Comparison of ENCODE assay signal across 8 cellular contexts in the genomic region with DNA sequence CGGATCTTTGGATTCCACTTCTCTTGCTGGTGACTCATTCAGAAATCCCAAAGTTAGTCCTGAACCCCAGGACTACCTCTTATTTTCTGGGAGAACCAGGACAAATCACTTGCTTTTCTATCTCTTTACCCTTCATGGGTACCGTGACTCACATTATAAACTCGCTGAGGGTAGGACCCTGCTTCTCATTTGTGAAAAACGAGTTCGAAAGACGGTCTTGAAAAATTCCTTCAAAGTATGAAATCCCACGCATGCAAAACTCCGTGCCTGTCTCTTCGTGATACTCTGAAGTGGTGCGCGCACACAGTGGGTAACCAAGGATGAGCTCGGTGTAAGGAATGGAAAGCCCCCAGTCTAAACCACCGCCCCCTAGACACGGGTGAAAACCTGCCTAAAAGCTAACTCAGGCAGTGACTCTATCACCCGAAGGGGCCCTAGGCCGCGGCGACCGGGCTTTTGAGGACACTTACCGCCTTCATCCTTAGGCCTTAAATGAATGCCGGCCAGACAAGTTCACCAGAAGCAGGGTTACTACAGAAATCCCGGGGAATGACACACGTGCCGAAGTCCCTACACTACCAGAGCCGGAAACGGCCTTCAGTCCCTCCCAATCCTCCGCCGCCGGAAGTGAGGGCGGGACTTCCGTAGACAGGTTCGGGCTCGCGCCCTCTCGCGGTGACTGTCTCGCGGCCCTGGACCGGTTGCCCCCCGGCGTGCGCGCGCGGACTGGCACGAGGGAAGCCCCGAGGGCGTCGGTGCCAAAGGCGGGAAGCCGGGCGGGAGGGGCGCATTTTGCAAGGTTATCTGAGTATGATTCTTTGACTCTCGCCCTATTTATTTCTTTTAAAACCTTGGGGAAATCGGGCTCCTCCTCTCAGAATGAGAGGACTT.
A peak's percentile ranks its signal among the peaks of the same experiment; 100 is the strongest.
DNase-seq lines count a peak whose midpoint lies in the region; ATAC-seq lines count a peak whose summit lies in the region.

A gene with protein sequence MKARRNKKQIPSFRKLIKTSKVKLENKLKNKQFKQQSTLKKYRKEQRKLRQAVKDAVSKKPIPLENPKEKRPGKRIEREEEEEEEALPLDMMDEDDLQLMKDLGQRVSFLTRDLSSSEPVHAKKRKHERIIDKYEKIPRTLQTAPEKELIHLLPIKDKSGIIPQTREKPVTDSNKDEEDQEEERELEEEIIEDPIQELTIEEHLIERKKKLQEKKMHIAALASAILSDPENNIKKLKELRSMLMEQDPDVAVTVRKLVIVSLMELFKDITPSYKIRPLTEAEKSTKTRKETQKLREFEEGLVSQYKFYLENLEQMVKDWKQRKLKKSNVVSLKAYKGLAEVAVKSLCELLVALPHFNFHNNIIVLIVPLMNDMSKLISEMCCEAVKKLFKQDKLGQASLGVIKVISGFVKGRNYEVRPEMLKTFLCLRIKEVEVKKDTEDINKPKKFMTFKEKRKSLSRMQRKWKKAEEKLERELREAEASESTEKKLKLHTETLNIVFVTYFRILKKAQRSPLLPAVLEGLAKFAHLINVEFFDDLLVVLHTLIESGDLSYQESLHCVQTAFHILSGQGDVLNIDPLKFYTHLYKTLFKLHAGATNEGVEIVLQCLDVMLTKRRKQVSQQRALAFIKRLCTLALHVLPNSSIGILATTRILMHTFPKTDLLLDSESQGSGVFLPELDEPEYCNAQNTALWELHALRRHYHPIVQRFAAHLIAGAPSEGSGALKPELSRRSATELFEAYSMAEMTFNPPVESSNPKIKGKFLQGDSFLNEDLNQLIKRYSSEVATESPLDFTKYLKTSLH (minus strand): TSS at position 580 of the 891 bp plus-strand sequence. CDS start 101 bp downstream, at position 479.

- peak; percentile 100 for ATAC-seq in GM19023 (IDR thresholded peaks at IDR 0.05; ENCODE audit: unreplicated experiment)
- ATAC-seq in HG03280 (IDR thresholded peaks at IDR 0.05; ENCODE audit: unreplicated experiment), result peak; percentile 100
- ATAC-seq in activated CD4-positive, CD25-positive, alpha-beta regulatory T cell treated with anti-CD3 and anti-CD28 coated beads, Interleukin-2, amount 50 U/mL, for 24 hours, result peak; percentile 98 to 99

- DNase-seq in AG20443 (ENCODE audit: low spot score) (peak; percentile 98), NCI-H446 (lab: John Stamatoyannopoulos, UW) (peak; percentile 70 to 94), cerebellar nuclear complex (lab: John Stamatoyannopoulos, UW) (peak; percentile 56 to 80), islet precursor cell (peak; percentile 98)
- DNase-seq in stimulated activated CD4-positive, alpha-beta T cell treated with anti-CD3 and anti-CD28 coated beads, Interleukin-12 subunit alpha, Interleukin-12 subunit beta, amount 100 ng/mL, for 48 hours (ENCODE audit: low read depth in 2 of 3, low spot score in 1 of 3), result peak; percentile 91 to 95 (median 93)

Comparison
In these comparisons a context has a peak if more than half of its experiments do, and no peak if none do; other contexts are left out.
1. Peak in every context shown above with its lines: DNase-seq and ATAC-seq.